ENCODE assay signal across 9 cellular contexts in genomic region chr11:71251159-71251721, GRCh38. TPM values are rescaled to one million over a fixed set of nuclear protein-coding genes. Genes with fewer than 3 reads are reported as not detected.
DNase-seq lines count a peak whose midpoint lies in the region; ATAC-seq and TF ChIP-seq lines count a peak whose summit lies in the region.
"Had no signal": no experiment of that assay in that cellular context is flagged by ENCODE, and none has a peak within 500 bp of the region (broad histone marks: within the 10 kb centered on the region; RNA-seq: fewer than 3 reads in every experiment).

No MANE protein-coding gene starts in this region.

- no peaks in the 10 kb centered on the region for H3K36me3 ChIP-seq in left lung

- ATAC-seq in left lung, result no peak
- ATAC-seq in GM21381 (IDR thresholded peaks at IDR 0.05; ENCODE audit: unreplicated experiment), result no peak
- ATAC-seq in GM19467 (IDR thresholded peaks at IDR 0.05; ENCODE audit: unreplicated experiment), result no peak

- DNase-seq in T-helper 1 cell, result no peak
- DNase-seq in astrocyte of the spinal cord (ENCODE audit: low read depth, low spot score), result no peak
- DNase-seq in left lung, result peak in 1 of 2 donors; percentile 83
- no peak for DNase-seq in type B pancreatic cell (ENCODE audit: extremely low spot score, unreplicated experiment)
- no peak for DNase-seq in stimulated activated CD4-positive, alpha-beta T cell treated with anti-CD3 and anti-CD28 coated beads, Interleukin-4, amount 100 ng/mL, for 1 hour
- DNase-seq: CD4-positive, alpha-beta memory T cell had no signal

- no peaks in the 10 kb centered on the region for H3K36me3 Mint-ChIP-seq in T-helper 1 cell treated with Interleukin-12 subunit alpha and Interleukin-12 subunit beta and Interleukin-4 antibody, amounts not matched to agents 30 μg/mL and 1 μg/mL, for 36 hours (ENCODE audit: low read depth)
- peaks cover 4% of the 10 kb centered on the region for H3K36me3 Mint-ChIP-seq in type B pancreatic cell
- H3K36me3 Mint-ChIP-seq: CD4-positive, alpha-beta memory T cell had no signal

- H3K4me3 Mint-ChIP-seq in T-helper 1 cell treated with Interleukin-12 subunit alpha and Interleukin-12 subunit beta and Interleukin-4 antibody, amounts not matched to agents 30 μg/mL and 1 μg/mL, for 36 hours, result peak overlapping the region; percentile 21
- peak overlapping the region; percentile 87 for H3K4me3 Mint-ChIP-seq in type B pancreatic cell

- H3K27ac ChIP-seq in left lung, result no peak overlapping the region

- H3K9me3 ChIP-seq in left lung, result no peaks in the 10 kb centered on the region

- peaks cover 26 to 86% of the 10 kb centered on the region in 2 donors for H3K27me3 ChIP-seq in left lung

- H3K27me3 Mint-ChIP-seq in T-helper 1 cell treated with Interleukin-12 subunit alpha and Interleukin-12 subunit beta and Interleukin-4 antibody, amounts not matched to agents 30 μg/mL and 1 μg/mL, for 36 hours (ENCODE audit: low read depth), result peaks cover 51% of the 10 kb centered on the region
- H3K27me3 Mint-ChIP-seq in type B pancreatic cell, result peaks cover 28% of the 10 kb centered on the region

- no peaks in the 10 kb centered on the region for H3K9me3 Mint-ChIP-seq in T-helper 1 cell treated with Interleukin-12 subunit alpha and Interleukin-12 subunit beta and Interleukin-4 antibody, amounts not matched to agents 30 μg/mL and 1 μg/mL, for 36 hours
- H3K9me3 Mint-ChIP-seq in type B pancreatic cell, result no peaks in the 10 kb centered on the region

- intact Hi-C loops in left lung (cut with DNase I), result no loop called here

- H3K27ac Mint-ChIP-seq in T-helper 1 cell treated with Interleukin-12 subunit alpha and Interleukin-12 subunit beta and Interleukin-4 antibody, amounts not matched to agents 30 μg/mL and 1 μg/mL, for 36 hours, result no peak overlapping the region
- H3K27ac Mint-ChIP-seq in type B pancreatic cell, result peak overlapping the region; percentile 58
- H3K27ac Mint-ChIP-seq: CD4-positive, alpha-beta memory T cell had no signal

- no peaks in the 10 kb centered on the region for H3K4me1 Mint-ChIP-seq in T-helper 1 cell treated with Interleukin-12 subunit alpha and Interleukin-12 subunit beta and Interleukin-4 antibody, amounts not matched to agents 30 μg/mL and 1 μg/mL, for 36 hours (ENCODE audit: low read depth)
- H3K4me1 Mint-ChIP-seq in type B pancreatic cell (ENCODE audit: unreplicated experiment), result peaks cover 61% of the 10 kb centered on the region

- peak overlapping the region; percentile 22 for H3K4me3 ChIP-seq in astrocyte of the spinal cord (ENCODE audit: low read depth, low read length)
- peak overlapping the region; percentile 44 to 46 for H3K4me3 ChIP-seq in left lung

- in situ Hi-C loops in astrocyte of the spinal cord (cut with HindIII; ENCODE audit: low sequenced_read_pairs), result no loop called here

- H3K4me1 ChIP-seq in left lung, result peaks cover 0 to 13% of the 10 kb centered on the region in 2 donors

- TF ChIP-seq CTCF in astrocyte of the spinal cord (IDR thresholded peaks at IDR 0.05; ENCODE audit: low read depth, low read length) (no peak), left lung (IDR thresholded peaks at IDR 0.05) (no peak), type B pancreatic cell (conservative IDR thresholded peaks at IDR 0.05) (no peak)

RNA-seq across cellular contexts. Expression of gene SHANK2, which starts 1.1 kb away (rescaled TPM):
- total RNA-seq in left lung (10 to 100 TPM; 33.2 to 44.0 TPM), type B pancreatic cell (ENCODE audit: low replicate concordance) (25.9 and 49.4 TPM in 2 replicates)
- total RNA-seq: CD4-positive, alpha-beta memory T cell had no signal
